Comparison of ENCODE assay signal across 22 cellular contexts in the genomic region with DNA sequence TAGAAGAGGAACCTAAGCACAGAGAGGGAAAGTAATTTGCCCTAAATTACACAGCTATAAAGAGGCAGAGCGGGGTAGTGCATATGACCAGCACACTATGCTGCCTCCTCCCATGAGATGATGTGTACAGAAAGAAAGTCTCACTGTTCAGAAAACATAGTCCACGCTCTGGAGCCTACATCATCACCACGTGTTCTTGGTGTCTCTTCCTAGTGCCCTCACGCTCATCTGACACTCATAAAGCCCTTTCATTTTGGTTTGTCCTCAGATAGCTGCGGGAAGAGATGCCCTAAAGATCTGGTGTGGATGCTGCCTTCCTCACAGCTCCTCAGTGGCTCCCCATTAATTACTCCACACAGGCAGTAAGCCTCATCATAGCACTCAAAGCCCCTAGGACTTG. TPM values are rescaled to one million over a fixed set of nuclear protein-coding genes. Genes with fewer than 3 reads are reported as not detected.
DNase-seq lines count a peak whose midpoint lies in the region; ATAC-seq, FAIRE-seq and TF ChIP-seq lines count a peak whose summit lies in the region.
"Had no signal": no experiment of that assay in that cellular context is flagged by ENCODE, and none has a peak within 500 bp of the region (broad histone marks: within the 10 kb centered on the region; RNA-seq: fewer than 3 reads in every experiment).

No MANE protein-coding gene starts in this region.

- H3K4me2 ChIP-seq in keratinocyte (ENCODE audit: control insufficient read depth, extremely low read depth, insufficient read depth, low read depth, low read length) = no peak overlapping the region
- H3K4me2 ChIP-seq: GM23338, KMS-11 had no signal

- no peaks in the 10 kb centered on the region for H4K20me1 ChIP-seq in keratinocyte (ENCODE audit: control insufficient read depth, extremely low read depth, insufficient read depth, low read length)

- H3K27me3 ChIP-seq in dorsolateral prefrontal cortex (peaks cover 0 to 7% (median 0%) of the 10 kb centered on the region in 45 donors), keratinocyte (ENCODE audit: control insufficient read depth, extremely low read depth, insufficient read depth, low read length) (no peaks in the 10 kb centered on the region), psoas muscle (ENCODE audit: insufficient read depth in 3 of 3, low read length in 2 of 3) (peaks cover 0 to 2% (median 0%) of the 10 kb centered on the region in 3 donors)
- H3K27me3 ChIP-seq: Peyer's patch had no signal

- FAIRE-seq in keratinocyte (lab: Jason Lieb, UNC) = peak; percentile 52
- FAIRE-seq: G401.6 had no signal

- H3K9me1 ChIP-seq in keratinocyte (ENCODE audit: control insufficient read depth, extremely low read depth, insufficient read depth, low read length) = no peaks in the 10 kb centered on the region

- H3K79me2 ChIP-seq in keratinocyte (ENCODE audit: control insufficient read depth, insufficient read depth, low read length) = no peaks in the 10 kb centered on the region

- ATAC-seq in psoas muscle (peak in 3 of 4 donors; percentile 1 to 22 (median 5)), HG02798 (IDR thresholded peaks at IDR 0.05; ENCODE audit: poor library complexity, unreplicated experiment) (no peak)

- peaks cover 15% of the 10 kb centered on the region for H3K4me1 ChIP-seq in keratinocyte (ENCODE audit: control insufficient read depth, extremely low read depth, insufficient read depth, low read length)
- H3K4me1 ChIP-seq in psoas muscle = peaks cover 9% of the 10 kb centered on the region
- H3K4me1 ChIP-seq: Caco-2, Peyer's patch had no signal

- H3K27ac ChIP-seq in dorsolateral prefrontal cortex = peak overlapping the region in 30 of 59 donors; percentile 5 to 79 (median 42)
- H3K27ac ChIP-seq in keratinocyte (ENCODE audit: control insufficient read depth, insufficient read depth, low read length) = no peak overlapping the region
- H3K27ac ChIP-seq in psoas muscle = peak overlapping the region; percentile 54
- H3K27ac ChIP-seq: KMS-11, Peyer's patch, SK-N-MC had no signal

- H3K4me3 ChIP-seq in dorsolateral prefrontal cortex = peak overlapping the region in 12 of 59 donors; percentile 6 to 46 (median 18)
- no peak overlapping the region for H3K4me3 ChIP-seq in keratinocyte (ENCODE audit: control insufficient read depth in 2 of 3, extremely low read depth in 1 of 3, insufficient read depth in 2 of 3, low read depth in 1 of 3, low read length in 3 of 3)
- H3K4me3 ChIP-seq in psoas muscle = no peak overlapping the region
- H3K4me3 ChIP-seq: GM23338, Peyer's patch, SK-N-MC had no signal

- no peak overlapping the region for H2AFZ ChIP-seq in keratinocyte (ENCODE audit: control insufficient read depth, low read length)
- H2AFZ ChIP-seq: GM23338 had no signal

- intact Hi-C loops in dorsolateral prefrontal cortex (cut with DNase I) = loop anchor here in 1 of 2 donors (10.0 kb wide), 1 partner anchor 246 kb away; no protein-coding TSS in a partner anchor
- intact Hi-C loops in psoas muscle (cut with DNase I) = loop anchor here in 1 of 2 donors (5.0 kb wide), 1 partner anchor 47 kb away; no protein-coding TSS in a partner anchor
- intact Hi-C loops in posterior cingulate gyrus (cut with DNase I) = no loop called here

- WGBS in psoas muscle, 3 donors = 84 to 92% (median 89%) methylated on average over 5 of the region's 5 CpGs

- no peak overlapping the region for H3K9ac ChIP-seq in keratinocyte (ENCODE audit: control insufficient read depth, extremely low read depth, insufficient read depth, low read length)
- H3K9ac ChIP-seq: KMS-11 had no signal

- dilution Hi-C loops in keratinocyte (cut with MboI; ENCODE audit: extremely low pct_ligation_motif_present, low sequenced_read_pairs) = no loop called here

- H3K9me3 ChIP-seq in keratinocyte (ENCODE audit: control insufficient read depth, low read depth, low read length) = no peaks in the 10 kb centered on the region
- H3K9me3 ChIP-seq in psoas muscle = no peaks in the 10 kb centered on the region
- H3K9me3 ChIP-seq: Caco-2, Peyer's patch had no signal

- H3K36me3 ChIP-seq in keratinocyte (ENCODE audit: control insufficient read depth in 2 of 2, extremely low read depth in 1 of 2, insufficient read depth in 2 of 2, low read length in 2 of 2) = no peaks in the 10 kb centered on the region
- H3K36me3 ChIP-seq in psoas muscle (ENCODE audit: insufficient read depth in 1 of 2, low read depth in 1 of 2) = no peaks in the 10 kb centered on the region
- H3K36me3 ChIP-seq: Peyer's patch had no signal

- DNase-seq in dorsolateral prefrontal cortex (peak in 1 of 10 donors; percentile 14), keratinocyte (ENCODE audit: low read depth, low spot score) (no peak), psoas muscle (no peak), superior temporal gyrus (ENCODE audit: extremely low spot score) (peak; percentile 50), NOMO-1 (lab: John Stamatoyannopoulos, UW; ENCODE audit: unreplicated experiment in 2 of 2) (no peak), posterior cingulate gyrus (no peak)
- DNase-seq: CD4-positive, alpha-beta memory T cell; NCI-H1048; NCI-H1694 treated with DMSO at 0.1 percent for 48 hours; NCI-H2081; NCI-H2227 treated with DMSO at 0.1 percent for 48 hours; Peyer's patch; SHP77 treated with DMSO at 0.1 percent for 48 hours had no signal

- TF ChIP-seq CTCF in dorsolateral prefrontal cortex (IDR thresholded peaks at IDR 0.05 in 54 of 56, conservative IDR thresholded peaks at IDR 0.05 in 2 of 56; ENCODE audit: low read depth in 1 of 56, partially characterized antibody in 56 of 56) = no peak
- TF ChIP-seq CTCF in keratinocyte (optimal IDR thresholded peaks at IDR 0.05 in 1 of 3, IDR thresholded peaks at IDR 0.05 in 1 of 3, conservative IDR thresholded peaks at IDR 0.05 in 1 of 3; ENCODE audit: extremely low read depth in 1 of 3, insufficient read depth in 2 of 3, low read length in 3 of 3) = no peak
- TF ChIP-seq CTCF in psoas muscle (IDR thresholded peaks at IDR 0.05) = no peak

RNA-seq across cellular contexts. Expression of a gene that starts 27.4 kb away (rescaled TPM):
- 1 to 10 TPM in 119 of 120 experiments, under 1 TPM in 1; 0.81 to 6.0 (median 3.0) TPM for total RNA-seq in dorsolateral prefrontal cortex
- 0.12 to 0.19 TPM (median 0.17 TPM) in 3 replicates for polyA plus RNA-seq in keratinocyte
- not detected for polyA plus RNA-seq in keratinocyte (2011; ENCODE audit: low read depth)
- 0.09 and 0.13 TPM in 2 replicates for polyA plus RNA-seq in keratinocyte (2011; cell fraction: cytosol; rRNA removed)
- 0.24 and 0.44 TPM in 2 replicates for polyA plus RNA-seq in keratinocyte (2011; cell fraction: nucleus; rRNA removed)
- polyA plus RNA-seq in keratinocyte (2012; ENCODE audit: low replicate concordance) = 0.07 and 0.11 TPM in 2 replicates
- 0.26 to 0.43 TPM (median 0.35 TPM) in 3 replicates for polyA minus RNA-seq in keratinocyte
- polyA minus RNA-seq in keratinocyte (2011; cell fraction: cytosol; rRNA and poly(A)+ RNA removed) = not detected
- 0.11 and 0.39 TPM in 2 replicates for polyA minus RNA-seq in keratinocyte (2011; cell fraction: nucleus; rRNA and poly(A)+ RNA removed)
- under 1 TPM in 2 of 4 donors, not detected in 2; 0.02 TPM for total RNA-seq in psoas muscle
- under 1 TPM in 1 of 3 donors, not detected in 2; 0.03 TPM for polyA plus RNA-seq in psoas muscle
- total RNA-seq: Caco-2, H9, NCI-H460, Peyer's patch had no signal
- polyA plus RNA-seq: IgD-negative memory B cell had no signal
